1 cellular context compared by ENCODE assay signal in genomic region chr2:102103992-102104871, GRCh38.
TF ChIP-seq lines count a peak whose summit lies in the region.

No MANE protein-coding gene starts in this region.

TF ChIP-seq in GM12878, 131 proteins besides CTCF, POLR2A, EP300 and RAD21 (continued from another document and continues in another):
- TF ChIP-seq IKZF1 (conservative IDR thresholded peaks at IDR 0.05) (peak; percentile 82), ATF7 (IDR thresholded peaks at IDR 0.05; ENCODE audit: low read depth) (no peak), ZSCAN29 (IDR thresholded peaks at IDR 0.05) (no peak), GATAD2B (conservative IDR thresholded peaks at IDR 0.05; ENCODE audit: low read depth) (peak; percentile 63; the same call in 1 of the 2 replicates), MEF2B (IDR thresholded peaks at IDR 0.05; ENCODE audit: partially characterized antibody, poor library complexity, severe bottlenecking) (peak; percentile 45), NBN (IDR thresholded peaks at IDR 0.05) (peak; percentile 67; the same call in 1 of the 2 replicates), RUNX3 (IDR thresholded peaks at IDR 0.05; ENCODE audit: low read length) (peak; percentile 33; the same call in 1 of the 2 replicates), KDM1A (IDR thresholded peaks at IDR 0.05; ENCODE audit: borderline replicate concordance) (no peak), IRF5 (IDR thresholded peaks at IDR 0.05; ENCODE audit: borderline replicate concordance) (no peak), SRF (IDR thresholded peaks at IDR 0.05; ENCODE audit: low read depth in 2 of 2, low read length in 2 of 2) (no peak), CBX5 (IDR thresholded peaks at IDR 0.05; ENCODE audit: low read depth) (no peak), SKIL (IDR thresholded peaks at IDR 0.05; ENCODE audit: low read depth, poor library complexity, severe bottlenecking) (peak; percentile 88), SIN3A (IDR thresholded peaks at IDR 0.05; ENCODE audit: low read depth, low read length) (peak; percentile 62; the same call in 1 of the 2 replicates), PKNOX1 (IDR thresholded peaks at IDR 0.05) (peak; percentile 62; the same call in 1 of the 2 replicates), RBBP5 (conservative IDR thresholded peaks at IDR 0.05) (no peak), ZNF687 (IDR thresholded peaks at IDR 0.05) (peak; percentile 89), IKZF2 (IDR thresholded peaks at IDR 0.05) (peak; percentile 70 to 75), NFIC (IDR thresholded peaks at IDR 0.05; ENCODE audit: low read depth, low read length) (no peak), REST (IDR thresholded peaks at IDR 0.05; ENCODE audit: low read depth, low read length) (no peak), ZNF24 (IDR thresholded peaks at IDR 0.05) (peak; percentile 44), MLLT1 (IDR thresholded peaks at IDR 0.05) (peak; percentile 73; the same call in 1 of the 2 replicates), BCL11A (IDR thresholded peaks at IDR 0.05; ENCODE audit: low read depth, low read length) (peak; percentile 54; the same call in 1 of the 2 replicates), HCFC1 (IDR thresholded peaks at IDR 0.05; ENCODE audit: low read length) (no peak), BCL3 (IDR thresholded peaks at IDR 0.05; ENCODE audit: borderline replicate concordance, insufficient read depth, low read depth, low read length, poor library complexity, severe bottlenecking) (no peak), WRNIP1 (IDR thresholded peaks at IDR 0.05; ENCODE audit: borderline replicate concordance, low read depth, low read length) (no peak), RCOR1 (conservative IDR thresholded peaks at IDR 0.05; ENCODE audit: low read depth, low read length) (no peak), TARDBP (IDR thresholded peaks at IDR 0.05; ENCODE audit: borderline replicate concordance) (no peak), USF2 (IDR thresholded peaks at IDR 0.05; ENCODE audit: borderline replicate concordance, low read depth, low read length) (no peak), RAD51 (IDR thresholded peaks at IDR 0.05) (0 out of 2 replicates have a peak, but pooled peaks have one; percentile 17), TCF7 (IDR thresholded peaks at IDR 0.05; ENCODE audit: borderline replicate concordance) (no peak), SP1 (IDR thresholded peaks at IDR 0.05; ENCODE audit: low read depth, low read length) (no peak), NKRF (conservative IDR thresholded peaks at IDR 0.05) (peak; percentile 63; the same call in 1 of the 2 replicates), ZNF592 (IDR thresholded peaks at IDR 0.05) (0 out of 2 replicates have a peak, but pooled peaks have one; percentile 6), HDGF (IDR thresholded peaks at IDR 0.05) (0 out of 2 replicates have a peak, but pooled peaks have one; percentile 46)
